Comparison of ENCODE assay signal across 8 cellular contexts in genomic region chr18:13629841-13630747, GRCh38.
A peak's percentile ranks its signal among the peaks of the same experiment; 100 is the strongest.
DNase-seq lines count a peak whose midpoint lies in the region; ATAC-seq, FAIRE-seq and TF ChIP-seq lines count a peak whose summit lies in the region.

No MANE protein-coding gene starts in this region.

- H3K4me2 ChIP-seq in IMR-90 (ENCODE audit: low read depth, low read length), result no peak overlapping the region
- H3K4me2 ChIP-seq in hepatocyte, result peak overlapping the region; percentile 47

- H3K27ac ChIP-seq in IMR-90 (ENCODE audit: insufficient read depth, low read length) (no peak overlapping the region), hepatocyte (peak overlapping the region; percentile 13)

- no peak for TF ChIP-seq POLR2A in IMR-90 (IDR thresholded peaks at IDR 0.05; ENCODE audit: low read depth, low read length)

- DNase-seq in Daoy (ENCODE audit: low read depth) (peak; percentile 62), IMR-90 (peak; percentile 50), RCC 7860 (ENCODE audit: low spot score) (peak; percentile 22), astrocyte of the hippocampus (ENCODE audit: low read depth, low spot score) (peak; percentile 83), hepatocyte (ENCODE audit: low spot score) (peak; percentile 82), retinal pigment epithelial cell (ENCODE audit: low read depth) (no peak)

- in situ Hi-C loops in IMR-90 (cut with MboI; ENCODE audit: low sequenced_read_pairs), result loop anchor here (25.0 kb wide), 2 partner anchors 618 to 868 kb away; no protein-coding TSS in a partner anchor

- WGBS in IMR-90 (ENCODE audit: extremely low coverage in 2 of 2, insufficient read length in 1 of 2), 2 experiments, result no CpG with 5 or more reads among the region's 8 CpGs
- WGBS in hepatocyte (ENCODE audit: low lambda C conversion rate, missing lambda C conversion rate), result 50% methylated on average over 8 of the region's 8 CpGs

- H2AK5ac ChIP-seq in IMR-90 (ENCODE audit: low read depth, low read length), result no peak overlapping the region

- intact Hi-C loops in IMR-90 (cut with micrococcal nuclease), result loop anchor here (1.0 to 5.0 kb wide), 5 partner anchors 72 to 903 kb away; no protein-coding TSS in a partner anchor

- H2AFZ ChIP-seq in IMR-90 (replicated peaks; ENCODE audit: low read length, poor library complexity), result no peak overlapping the region
- H2AFZ ChIP-seq in hepatocyte, result no peak overlapping the region

- H3K9me1 ChIP-seq in IMR-90 (ENCODE audit: insufficient read depth, low read length), result no peaks in the 10 kb centered on the region

- H3K9ac ChIP-seq in IMR-90 (ENCODE audit: low read depth, low read length), result no peak overlapping the region

- H2BK120ac ChIP-seq in IMR-90 (ENCODE audit: low read depth, low read length), result no peak overlapping the region

- POLR2A ChIA-PET in IMR-90 (lab: Charles Lee; ENCODE audit: unreplicated experiment), result no interaction called here

- no TSS peak for BruUV-seq in IMR-90 (replicated peaks; lab: Mats Ljungman, UMichigan)

- H3K14ac ChIP-seq in IMR-90 (replicated peaks; ENCODE audit: low read depth, low read length), result no peak overlapping the region

- ATAC-seq in GM19467 (IDR thresholded peaks at IDR 0.05; ENCODE audit: unreplicated experiment) (peak; percentile 74), IMR-90 (ENCODE audit: low read depth) (peak; percentile 98), HG02678 (IDR thresholded peaks at IDR 0.05; ENCODE audit: unreplicated experiment) (no peak)

- no peaks in the 10 kb centered on the region for H4K20me1 ChIP-seq in IMR-90 (ENCODE audit: insufficient read depth, low read length)
- no peaks in the 10 kb centered on the region for H4K20me1 ChIP-seq in hepatocyte (ENCODE audit: insufficient read depth, poor library complexity, severe bottlenecking)

- no peak overlapping the region for H2AK9ac ChIP-seq in IMR-90 (replicated peaks; ENCODE audit: low read depth, low read length, poor library complexity)

- H3K27me3 ChIP-seq in IMR-90 (ENCODE audit: control insufficient read depth, insufficient read depth, low read length), result peaks cover 3% of the 10 kb centered on the region
- no peaks in the 10 kb centered on the region for H3K27me3 ChIP-seq in hepatocyte

- no peak for FAIRE-seq in RCC 7860 (lab: Jason Lieb, UNC)

- no peak overlapping the region for H4K91ac ChIP-seq in IMR-90 (ENCODE audit: insufficient read depth, low read depth, low read length)

- H4K5ac ChIP-seq in IMR-90 (ENCODE audit: low read depth, low read length), result no peak overlapping the region

- H3K23ac ChIP-seq in IMR-90 (ENCODE audit: low read depth, low read length), result no peak overlapping the region

- peak; percentile 82 for TF ChIP-seq RAD21 in IMR-90 (IDR thresholded peaks at IDR 0.05; ENCODE audit: low read length)

- H3K79me1 ChIP-seq in IMR-90 (ENCODE audit: low read depth in 1 of 2, low read length in 2 of 2), result no peaks in the 10 kb centered on the region

- H3K9me2 ChIP-seq in hepatocyte (replicated peaks; ENCODE audit: insufficient read depth), result no peaks in the 10 kb centered on the region

- no peak overlapping the region for H3K56ac ChIP-seq in IMR-90 (ENCODE audit: extremely low read depth, insufficient read depth, low read length)

- H2BK15ac ChIP-seq in IMR-90 (ENCODE audit: low read depth, low read length), result no peak overlapping the region

- no peak overlapping the region for H3K4ac ChIP-seq in IMR-90 (ENCODE audit: low read depth, low read length)

- dilution Hi-C loops in IMR-90 (cut with HindIII; ENCODE audit: low sequenced_read_pairs, unreplicated experiment), result no loop called here

- peak; percentile 72 for TF ChIP-seq CTCF in IMR-90 (conservative IDR thresholded peaks at IDR 0.05; ENCODE audit: low read depth, low read length)
- peak; percentile 81 for TF ChIP-seq CTCF in hepatocyte (IDR thresholded peaks at IDR 0.05; ENCODE audit: poor library complexity)
- TF ChIP-seq CTCF in retinal pigment epithelial cell (conservative IDR thresholded peaks at IDR 0.05; ENCODE audit: low read depth, low read length), result peak; percentile 81

- no peak overlapping the region for H2BK20ac ChIP-seq in IMR-90 (ENCODE audit: low read depth, low read length)

- H3K9me3 ChIP-seq in IMR-90 (ENCODE audit: control insufficient read depth, insufficient read depth, low read length), result no peaks in the 10 kb centered on the region
- H3K9me3 ChIP-seq in hepatocyte (ENCODE audit: low read depth), result no peaks in the 10 kb centered on the region

- no peaks in the 10 kb centered on the region for H3K79me2 ChIP-seq in hepatocyte

- CTCF ChIA-PET in IMR-90 (lab: Yijun Ruan, JAX), result interaction anchor here (0.8 kb wide), 2 partner anchors 9 to 414 kb away, joined by 3 to 4 read pairs; no protein-coding TSS in a partner anchor

- H2BK5ac ChIP-seq in IMR-90 (ENCODE audit: low read depth, low read length, poor library complexity, severe bottlenecking), result no peak overlapping the region

- no peak overlapping the region for H3K18ac ChIP-seq in IMR-90 (ENCODE audit: low read depth, low read length)

- no peak overlapping the region for H4K8ac ChIP-seq in IMR-90 (ENCODE audit: low read depth in 2 of 2, low read length in 2 of 2)

- no peak overlapping the region for H3K4me3 ChIP-seq in IMR-90 (ENCODE audit: insufficient read depth, low read depth, low read length)
- H3K4me3 ChIP-seq in hepatocyte, result no peak overlapping the region
- H3K4me3 ChIP-seq in retinal pigment epithelial cell (ENCODE audit: low read length), result no peak overlapping the region

- H3K36me3 ChIP-seq in IMR-90 (ENCODE audit: control insufficient read depth, insufficient read depth, low read length) (no peaks in the 10 kb centered on the region), hepatocyte (replicated peaks; ENCODE audit: insufficient read depth, low read depth) (no peaks in the 10 kb centered on the region)

- H3K4me1 ChIP-seq in IMR-90 (ENCODE audit: control insufficient read depth, insufficient read depth, low read length), result no peaks in the 10 kb centered on the region
- peaks cover 6% of the 10 kb centered on the region for H3K4me1 ChIP-seq in hepatocyte (ENCODE audit: insufficient read depth)

TF ChIP-seq in IMR-90, 13 proteins besides CTCF, POLR2A, EP300 and RAD21:
- TF ChIP-seq SMC3 (IDR thresholded peaks at IDR 0.05; ENCODE audit: low read depth, low read length) (peak; percentile 69), RFX5 (IDR thresholded peaks at IDR 0.05; ENCODE audit: low read depth, low read length) (no peak)
